In the genomic region with DNA sequence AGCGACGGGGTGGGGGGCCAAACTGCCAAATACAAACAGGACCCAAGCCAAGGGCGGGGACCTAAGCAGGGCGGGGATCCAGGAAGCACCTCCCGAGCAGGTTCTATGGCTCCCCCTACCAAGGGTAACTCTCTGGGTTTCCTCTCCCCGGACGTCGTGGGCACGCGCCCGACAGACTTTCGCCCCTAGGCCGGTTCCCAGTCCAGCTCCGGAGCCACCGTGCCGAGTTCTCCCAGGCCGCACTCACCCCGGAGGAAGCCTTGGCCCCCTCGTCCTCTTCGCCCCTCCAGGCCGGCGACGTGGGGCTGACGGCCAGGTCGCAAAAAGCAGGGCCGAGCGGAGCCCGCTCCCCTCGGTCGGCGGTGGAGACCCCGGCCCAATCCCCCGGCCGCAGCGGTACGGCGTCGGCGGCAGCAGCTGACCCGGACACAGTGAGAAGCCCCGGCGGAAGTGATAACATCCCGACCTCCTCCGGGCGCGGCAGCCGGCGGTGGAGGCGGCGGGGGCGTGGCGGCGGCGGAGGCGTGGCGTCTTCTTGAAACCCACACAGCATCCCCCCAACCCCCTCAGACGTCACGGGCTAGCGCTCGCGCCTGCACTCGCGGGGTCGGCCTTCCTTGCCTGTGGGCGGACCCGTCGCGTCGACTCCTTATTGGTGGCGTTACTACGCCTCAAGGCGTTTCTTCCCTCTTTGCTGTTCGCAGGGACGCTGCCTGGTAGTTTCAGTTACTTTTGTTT, we compare ENCODE assay signal across 8 cellular contexts. TPM values are rescaled to one million over a fixed set of nuclear protein-coding genes. Genes with fewer than 3 reads are reported as not detected.
DNase-seq lines count a peak whose midpoint lies in the region; ATAC-seq, FAIRE-seq and TF ChIP-seq lines count a peak whose summit lies in the region.

A gene with protein sequence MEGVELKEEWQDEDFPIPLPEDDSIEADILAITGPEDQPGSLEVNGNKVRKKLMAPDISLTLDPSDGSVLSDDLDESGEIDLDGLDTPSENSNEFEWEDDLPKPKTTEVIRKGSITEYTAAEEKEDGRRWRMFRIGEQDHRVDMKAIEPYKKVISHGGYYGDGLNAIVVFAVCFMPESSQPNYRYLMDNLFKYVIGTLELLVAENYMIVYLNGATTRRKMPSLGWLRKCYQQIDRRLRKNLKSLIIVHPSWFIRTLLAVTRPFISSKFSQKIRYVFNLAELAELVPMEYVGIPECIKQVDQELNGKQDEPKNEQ (minus strand): TSS at position 433 of the 738 bp plus-strand sequence. CDS start 6,863 bp downstream, outside the sequence.

- H3K9me3 ChIP-seq in HCT116 (ENCODE audit: control insufficient read depth in 1 of 2, insufficient read depth in 1 of 2, low read depth in 1 of 2, low read length in 2 of 2) (no peaks in the 10 kb centered on the region), neuronal stem cell (replicated peaks in 1 of 2; ENCODE audit: control insufficient read depth in 2 of 2, insufficient read depth in 1 of 2, low read depth in 1 of 2, low read length in 2 of 2) (no peaks in the 10 kb centered on the region)

- TF ChIP-seq POLR2A in HCT116 (IDR thresholded peaks at IDR 0.05; ENCODE audit: borderline replicate concordance, extremely low read depth, insufficient read depth, insufficient read length), result no peak

- H2BK5ac ChIP-seq in neuronal stem cell (ENCODE audit: low read length), result no peak within 1 kb of the TSS

- no peaks in the 10 kb centered on the region for H4K20me1 ChIP-seq in HCT116 (ENCODE audit: insufficient read depth)

- no peak for TF ChIP-seq RAD21 in HCT116 (IDR thresholded peaks at IDR 0.05; ENCODE audit: low read depth)

- H3K4me2 ChIP-seq in HCT116 (ENCODE audit: low read length) (peak within 1 kb of the TSS; percentile 89), neuronal stem cell (ENCODE audit: insufficient read depth, low read length, poor library complexity, severe bottlenecking) (peak within 1 kb of the TSS; percentile 54)

- WGBS in neuronal stem cell (ENCODE audit: extremely low coverage in 2 of 2, insufficient read length in 2 of 2, insufficient replicate concordance in 1 of 2), 2 donors, result no CpG with 5 or more reads among the region's 74 CpGs

- H3K14ac ChIP-seq in neuronal stem cell (ENCODE audit: low read length), result peak within 1 kb of the TSS; percentile 78

- H3K4ac ChIP-seq in neuronal stem cell (ENCODE audit: low read length), result no peak within 1 kb of the TSS

- H3K27me3 ChIP-seq in HCT116 (ENCODE audit: insufficient read depth, low read length) (no peaks in the 10 kb centered on the region), neuronal stem cell (ENCODE audit: control insufficient read depth in 3 of 3, insufficient read depth in 3 of 3, low read depth in 1 of 3, low read length in 3 of 3) (no peaks in the 10 kb centered on the region)

- H3K9me2 ChIP-seq in HCT116 (ENCODE audit: insufficient read depth), result no peaks in the 10 kb centered on the region

- peak within 1 kb of the TSS; percentile 95 for H3K27ac ChIP-seq in HCT116 (ENCODE audit: low read depth, low read length)
- peak within 1 kb of the TSS; percentile 86 for H3K27ac ChIP-seq in neuronal stem cell (replicated peaks; ENCODE audit: low read length)

- H3K4me3 ChIP-seq in HCT116 (replicated peaks in 1 of 2; ENCODE audit: low read depth in 1 of 2, low read length in 2 of 2) (peak within 1 kb of the TSS; percentile 85 to 92), neuronal stem cell (ENCODE audit: low read length in 2 of 2) (peak within 1 kb of the TSS; percentile 86 to 100)

- peak within 1 kb of the TSS; percentile 92 for H2AFZ ChIP-seq in HCT116 (ENCODE audit: low read depth, low read length, poor library complexity, severe bottlenecking)
- H2AFZ ChIP-seq in neuronal stem cell (ENCODE audit: low read length), result peak within 1 kb of the TSS; percentile 94

- peak within 1 kb of the TSS; percentile 90 for H3K23ac ChIP-seq in neuronal stem cell (ENCODE audit: low read depth, low read length, poor library complexity)

- no peak within 1 kb of the TSS for H4K91ac ChIP-seq in neuronal stem cell (ENCODE audit: low read depth, low read length, poor library complexity)

- H3K36me3 ChIP-seq in HCT116 (ENCODE audit: control insufficient read depth in 1 of 2, insufficient read depth in 2 of 2, low read length in 2 of 2) (no peaks in the 10 kb centered on the region), neuronal stem cell (replicated peaks in 1 of 2; ENCODE audit: control insufficient read depth in 2 of 2, insufficient read depth in 2 of 2, low read length in 2 of 2) (peaks cover 0 to 29% of the 10 kb centered on the region in 2 donors)

- no peak within 1 kb of the TSS for H2AK5ac ChIP-seq in neuronal stem cell (ENCODE audit: low read depth, low read length)

- peak within 1 kb of the TSS; percentile 98 for H3K18ac ChIP-seq in neuronal stem cell (ENCODE audit: low read length)

- TF ChIP-seq CTCF in HCT116 (IDR thresholded peaks at IDR 0.05 in 2 of 3, conservative IDR thresholded peaks at IDR 0.05 in 1 of 3; ENCODE audit: borderline replicate concordance in 1 of 3, insufficient read depth in 1 of 3, low read depth in 2 of 3, low read length in 2 of 3), result no peak
- no peak for TF ChIP-seq CTCF in subcutaneous adipose tissue (IDR thresholded peaks at IDR 0.05; ENCODE audit: low read depth)

- peaks cover 50% of the 10 kb centered on the region for H3K79me2 ChIP-seq in HCT116 (ENCODE audit: insufficient read depth, low read length)

- intact Hi-C loops in HCT116 (cut with micrococcal nuclease), result no loop called here

- H3K4me1 ChIP-seq in HCT116 (ENCODE audit: control insufficient read depth in 1 of 2, insufficient read depth in 2 of 2, low read length in 2 of 2) (peaks cover 15% of the 10 kb centered on the region in 2 experiments), neuronal stem cell (ENCODE audit: control insufficient read depth in 2 of 2, insufficient read depth in 1 of 2, low read depth in 1 of 2, low read length in 2 of 2) (peaks cover 2 to 7% of the 10 kb centered on the region in 2 donors)

- RAD21 ChIA-PET in HCT116 (lab: Charles Lee; ENCODE audit: low non-redundant PET in 1 of 2, low total read pairs in 2 of 2, uncharacterized antibody in 2 of 2, unreplicated experiment in 2 of 2), result no interaction called here

- peak; percentile 96 for ATAC-seq in HCT116

- peak within 1 kb of the TSS; percentile 95 for H3K9ac ChIP-seq in HCT116 (ENCODE audit: low read length)
- H3K9ac ChIP-seq in neuronal stem cell (ENCODE audit: low read depth, low read length, poor library complexity), result peak within 1 kb of the TSS; percentile 96

- H2BK12ac ChIP-seq in neuronal stem cell (ENCODE audit: low read length), result no peak within 1 kb of the TSS

- no peak within 1 kb of the TSS for H2BK15ac ChIP-seq in neuronal stem cell (ENCODE audit: low read length)

- DNase-seq in HCT116 (ENCODE audit: low read depth, low spot score) (peak; percentile 94), MV-4-11 (lab: John Stamatoyannopoulos, UW) (peak; percentile 96), SK-MEL-5 (ENCODE audit: low read depth, low spot score) (peak; percentile 98), foreskin melanocyte (peak; percentile 97), neuronal stem cell (ENCODE audit: low spot score) (peak; percentile 97)
- DNase-seq in activated naive CD4-positive, alpha-beta T cell treated with Interleukin-2 at 50 U/mL for 16 hours, result peak; percentile 97

- CTCF ChIA-PET in HCT116 (lab: Charles Lee), result interaction anchor here (0.6 to 4.5 kb wide), 8 partner anchors 12 to 829 kb away, joined by 3 to 33 read pairs (median 6); no protein-coding TSS in a partner anchor

- peak; percentile 96 for FAIRE-seq in G401.6 (lab: Jason Lieb, UNC)

- in situ Hi-C loops in SK-MEL-5 (cut with HindIII; ENCODE audit: low pct_unique_long_range_greater_than_20kb, low sequenced_read_pairs), result no loop called here

- no peak within 1 kb of the TSS for H4K8ac ChIP-seq in neuronal stem cell (ENCODE audit: low read depth, low read length)

- peaks cover 2% of the 10 kb centered on the region for H3K79me1 ChIP-seq in neuronal stem cell (ENCODE audit: low read depth, low read length)

- H2BK120ac ChIP-seq in neuronal stem cell (ENCODE audit: low read depth, low read length), result no peak within 1 kb of the TSS

- POLR2A ChIA-PET in HCT116 (lab: Charles Lee), result interaction anchor here (1.6 kb wide), 1 partner anchor 11 kb away, joined by 3 read pairs; no protein-coding TSS in a partner anchor

- no TSS peak for BruUV-seq in HCT116 (replicated peaks; lab: Mats Ljungman, UMichigan)

TF ChIP-seq in HCT116, 20 proteins besides CTCF, POLR2A, EP300 and RAD21 (continues in another document):
- TF ChIP-seq ZNF274 (IDR thresholded peaks at IDR 0.05; ENCODE audit: low read depth, low read length) (no peak), SIN3A (IDR thresholded peaks at IDR 0.05; ENCODE audit: low read depth) (peak; percentile 41; the same call in 1 of the 2 replicates), POLR2AphosphoS5 (IDR thresholded peaks at IDR 0.05; ENCODE audit: low read depth, low read length) (peak; percentile 86), CEBPB (IDR thresholded peaks at IDR 0.05; ENCODE audit: low read depth) (no peak), TCF7L2 (IDR thresholded peaks at IDR 0.05; ENCODE audit: borderline replicate concordance, extremely low read depth, insufficient read depth, insufficient read length) (peak; percentile 9), EZH2phosphoT487 (IDR thresholded peaks at IDR 0.05; ENCODE audit: borderline replicate concordance) (no peak), SRF (IDR thresholded peaks at IDR 0.05; ENCODE audit: low read depth) (no peak; the same call in 1 of the 2 replicates), CBX3 (IDR thresholded peaks at IDR 0.05; ENCODE audit: low read depth) (no peak), EZH2 (IDR thresholded peaks at IDR 0.05) (no peak)

RNA-seq across cellular contexts. Expression of the gene that starts here (rescaled TPM):
- total RNA-seq in HCT116 (2021; ENCODE audit: unreplicated experiment) (53.1 TPM), subcutaneous adipose tissue (100 to 1,000 TPM; 124 to 171 (median 160) TPM)
- 21.8 and 25.9 TPM in 2 replicates for polyA plus RNA-seq in HCT116 (2012)
- total RNA-seq in SK-MEL-5 (2014; rRNA removed; shearing (Covaris generic)), result 141 and 154 TPM in 2 replicates
- polyA plus RNA-seq in SK-MEL-5 (2015; cell fraction: cytosol; rRNA removed), result 157 and 202 TPM in 2 replicates
- polyA plus RNA-seq in SK-MEL-5 (2015; cell fraction: nucleus; rRNA removed), result 90.2 and 130 TPM in 2 replicates
- 21.2 TPM for polyA plus RNA-seq in neuronal stem cell (2013, experiment 1 of 2)
- polyA plus RNA-seq in neuronal stem cell (2013, experiment 2 of 2), result 20.1 TPM

Comparison
In these comparisons a context has a peak if more than half of its experiments do, and no peak if none do; other contexts are left out.
1. Peak in every context shown above with its lines: DNase-seq, ATAC-seq, H3K4me3 ChIP-seq and H3K27ac ChIP-seq.